16 cellular contexts compared by ENCODE assay signal in the genomic region with DNA sequence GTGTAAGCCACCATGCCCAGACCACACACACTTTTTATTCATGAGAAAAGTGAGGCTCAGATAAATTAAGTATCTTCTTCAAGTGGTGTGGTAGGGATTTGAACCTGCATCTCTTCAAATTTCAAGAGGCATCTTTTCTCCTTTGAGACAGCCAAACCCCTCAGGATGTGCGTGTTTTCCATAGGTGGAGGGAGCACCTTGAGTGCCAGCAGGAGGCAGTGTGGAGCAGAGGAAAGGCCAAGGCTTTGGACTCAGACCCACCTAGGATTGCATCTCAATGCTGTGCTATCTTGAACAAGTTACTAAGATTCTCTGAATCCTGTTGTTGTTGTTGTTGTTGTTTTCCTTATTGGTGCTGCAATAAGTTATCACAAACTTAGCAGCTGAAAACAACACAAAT. TPM values are rescaled to one million over a fixed set of nuclear protein-coding genes. Genes with fewer than 3 reads are reported as not detected.
DNase-seq lines count a peak whose midpoint lies in the region; ATAC-seq and TF ChIP-seq lines count a peak whose summit lies in the region.
"Had no signal": no experiment of that assay in that cellular context is flagged by ENCODE, and none has a peak within 500 bp of the region (broad histone marks: within the 10 kb centered on the region; RNA-seq: fewer than 3 reads in every experiment).

No MANE protein-coding gene starts in this region.

- DNase-seq in DND-41 (peak; percentile 19), GM23338 (ENCODE audit: low spot score) (peak; percentile 51), kidney epithelial cell (ENCODE audit: low read depth) (no peak), T-cell (no peak), hepatocyte (ENCODE audit: low spot score) (no peak)
- DNase-seq: activated CD8-positive, alpha-beta memory T cell treated with anti-CD3 and anti-CD28 coated beads, Interleukin-2, amount 10 ng/mL, durations not matched to agents 7 days and 5 days; activated naive CD8-positive, alpha-beta T cell treated with anti-CD3 and anti-CD28 coated beads, Interleukin-2, amount 10 ng/mL, durations not matched to agents 7 days and 5 days; foreskin melanocyte; NCI-H2081 treated with DMSO at 0.1 percent for 48 hours; nephron progenitor cell; T-helper 17 cell; tibial artery had no signal

- H3K27ac ChIP-seq in DND-41 (ENCODE audit: low read length) (no peak overlapping the region), GM23338 (ENCODE audit: low read depth) (no peak overlapping the region), hepatocyte (no peak overlapping the region)
- H3K27ac ChIP-seq: coronary artery, tibial artery had no signal

- H3K27me3 Mint-ChIP-seq in GM23338 (ENCODE audit: insufficient read depth, low read depth, poor library complexity), result peaks cover 11% of the 10 kb centered on the region
- H3K27me3 Mint-ChIP-seq in T-cell, result peaks cover 0 to 2% of the 10 kb centered on the region in 2 donors
- H3K27me3 Mint-ChIP-seq: activated CD8-positive, alpha-beta memory T cell treated with anti-CD3 and anti-CD28 coated beads, Interleukin-2, amount 10 ng/mL, durations not matched to agents 7 days and 5 days; activated naive CD8-positive, alpha-beta T cell treated with anti-CD3 and anti-CD28 coated beads, Interleukin-2, amount 10 ng/mL, durations not matched to agents 7 days and 5 days had no signal

- H3K4me1 Mint-ChIP-seq in GM23338, result peaks cover 11% of the 10 kb centered on the region
- H3K4me1 Mint-ChIP-seq in T-cell, result no peaks in the 10 kb centered on the region
- H3K4me1 Mint-ChIP-seq: activated CD8-positive, alpha-beta memory T cell treated with anti-CD3 and anti-CD28 coated beads, Interleukin-2, amount 10 ng/mL, durations not matched to agents 7 days and 5 days; activated naive CD8-positive, alpha-beta T cell treated with anti-CD3 and anti-CD28 coated beads, Interleukin-2, amount 10 ng/mL, durations not matched to agents 7 days and 5 days; IgD-negative memory B cell; T-helper 17 cell had no signal

- no peaks in the 10 kb centered on the region for H3F3A ChIP-seq in GM23338 (replicated peaks; ENCODE audit: low read depth)

- no peaks in the 10 kb centered on the region for H3K36me3 Mint-ChIP-seq in GM23338 (ENCODE audit: low read depth)
- no peaks in the 10 kb centered on the region for H3K36me3 Mint-ChIP-seq in T-cell
- H3K36me3 Mint-ChIP-seq: activated CD8-positive, alpha-beta memory T cell treated with anti-CD3 and anti-CD28 coated beads, Interleukin-2, amount 10 ng/mL, durations not matched to agents 7 days and 5 days; activated naive CD8-positive, alpha-beta T cell treated with anti-CD3 and anti-CD28 coated beads, Interleukin-2, amount 10 ng/mL, durations not matched to agents 7 days and 5 days; IgD-negative memory B cell had no signal

- no peak overlapping the region for H2AFZ ChIP-seq in DND-41 (ENCODE audit: low read depth, low read length)
- H2AFZ ChIP-seq in GM23338, result no peak overlapping the region
- no peak overlapping the region for H2AFZ ChIP-seq in hepatocyte

- TF ChIP-seq CTCF in DND-41 (IDR thresholded peaks at IDR 0.05; ENCODE audit: borderline replicate concordance, extremely low read depth, low read length, poor library complexity, severe bottlenecking) (peak; percentile 65), GM23338 (conservative IDR thresholded peaks at IDR 0.05; ENCODE audit: low read depth in 2 of 2) (peak; percentile 74 to 79), WI38 (IDR thresholded peaks at IDR 0.05; ENCODE audit: low read depth, low read length) (0 out of 2 replicates have a peak, but pooled peaks have one; percentile 21), kidney epithelial cell (IDR thresholded peaks at IDR 0.05; ENCODE audit: insufficient read depth, low read length, poor library complexity, severe bottlenecking) (peak; percentile 17), hepatocyte (IDR thresholded peaks at IDR 0.05; ENCODE audit: poor library complexity) (no peak)

- WGBS in hepatocyte (ENCODE audit: low lambda C conversion rate, missing lambda C conversion rate), result 95% methylated on average over 1 of the region's 1 CpG

- H4K20me1 ChIP-seq in DND-41 (ENCODE audit: insufficient read depth, low read length), result no peaks in the 10 kb centered on the region; the same call in 1 of the 2 replicates
- H4K20me1 ChIP-seq in GM23338 (replicated peaks; ENCODE audit: insufficient read depth), result no peaks in the 10 kb centered on the region
- H4K20me1 ChIP-seq in hepatocyte (ENCODE audit: insufficient read depth, poor library complexity, severe bottlenecking), result no peaks in the 10 kb centered on the region

- no peak overlapping the region for H3K27ac Mint-ChIP-seq in GM23338
- H3K27ac Mint-ChIP-seq in T-cell, result no peak overlapping the region
- H3K27ac Mint-ChIP-seq: activated CD8-positive, alpha-beta memory T cell treated with anti-CD3 and anti-CD28 coated beads, Interleukin-2, amount 10 ng/mL, durations not matched to agents 7 days and 5 days; activated naive CD8-positive, alpha-beta T cell treated with anti-CD3 and anti-CD28 coated beads, Interleukin-2, amount 10 ng/mL, durations not matched to agents 7 days and 5 days; IgD-negative memory B cell; nephron progenitor cell had no signal

- CTCF ChIA-PET in T-cell (lab: Charles Lee), result no interaction called here

- ATAC-seq in DND-41 (ENCODE audit: insufficient read depth, low read depth), result no peak
- no peak for ATAC-seq in GM23338
- ATAC-seq in HG02852 (IDR thresholded peaks at IDR 0.05; ENCODE audit: unreplicated experiment), result no peak
- no peak for ATAC-seq in T-cell (replicated peaks in 1 of 4)
- ATAC-seq: activated CD8-positive, alpha-beta memory T cell treated with anti-CD3 and anti-CD28 coated beads, Interleukin-2, amount 10 ng/mL, durations not matched to agents 7 days and 5 days; T-helper 17 cell had no signal

- H3K9me3 ChIP-seq in DND-41 (ENCODE audit: insufficient read depth, low read length, severe bottlenecking) (no peaks in the 10 kb centered on the region), hepatocyte (ENCODE audit: low read depth) (no peaks in the 10 kb centered on the region)

- H3K79me2 ChIP-seq in DND-41 (ENCODE audit: insufficient read depth, low read length), result no peaks in the 10 kb centered on the region
- no peaks in the 10 kb centered on the region for H3K79me2 ChIP-seq in GM23338 (replicated peaks; ENCODE audit: insufficient read depth)
- H3K79me2 ChIP-seq in hepatocyte, result no peaks in the 10 kb centered on the region

- H3K9me2 ChIP-seq in GM23338 (ENCODE audit: insufficient read depth) (no peaks in the 10 kb centered on the region), hepatocyte (replicated peaks; ENCODE audit: insufficient read depth) (no peaks in the 10 kb centered on the region)

- no peak overlapping the region for H3K4me3 ChIP-seq in DND-41 (ENCODE audit: low read depth in 1 of 2, low read length in 2 of 2)
- H3K4me3 ChIP-seq in GM23338, result no peak overlapping the region
- H3K4me3 ChIP-seq in WI38 (ENCODE audit: low read depth, low read length), result no peak overlapping the region
- H3K4me3 ChIP-seq in kidney epithelial cell (ENCODE audit: low read depth, low read length), result no peak overlapping the region
- H3K4me3 ChIP-seq in hepatocyte, result no peak overlapping the region
- H3K4me3 ChIP-seq: coronary artery, tibial artery had no signal

- POLR2A ChIA-PET in T-cell (lab: Charles Lee), result no interaction called here

- H3K4me2 ChIP-seq in DND-41 (ENCODE audit: insufficient read depth, low read length), result no peak overlapping the region
- no peak overlapping the region for H3K4me2 ChIP-seq in GM23338
- no peak overlapping the region for H3K4me2 ChIP-seq in hepatocyte

- no peaks in the 10 kb centered on the region for H3K4me1 ChIP-seq in DND-41 (ENCODE audit: insufficient read depth, low read length)
- peaks cover 11% of the 10 kb centered on the region for H3K4me1 ChIP-seq in GM23338 (ENCODE audit: insufficient read depth)
- no peaks in the 10 kb centered on the region for H3K4me1 ChIP-seq in hepatocyte (ENCODE audit: insufficient read depth)

- H3K36me3 ChIP-seq in DND-41 (ENCODE audit: insufficient read depth, low read length), result no peaks in the 10 kb centered on the region
- no peaks in the 10 kb centered on the region for H3K36me3 ChIP-seq in GM23338 (ENCODE audit: insufficient read depth)
- H3K36me3 ChIP-seq in kidney epithelial cell (ENCODE audit: control insufficient read depth, insufficient read depth, low read length), result no peaks in the 10 kb centered on the region
- H3K36me3 ChIP-seq in hepatocyte (replicated peaks; ENCODE audit: insufficient read depth, low read depth), result no peaks in the 10 kb centered on the region
- H3K36me3 ChIP-seq: tibial artery had no signal

- H3K4me3 Mint-ChIP-seq in GM23338 (no peak overlapping the region), T-cell (no peak overlapping the region)
- H3K4me3 Mint-ChIP-seq: activated CD8-positive, alpha-beta memory T cell treated with anti-CD3 and anti-CD28 coated beads, Interleukin-2, amount 10 ng/mL, durations not matched to agents 7 days and 5 days; activated naive CD8-positive, alpha-beta T cell treated with anti-CD3 and anti-CD28 coated beads, Interleukin-2, amount 10 ng/mL, durations not matched to agents 7 days and 5 days; IgD-negative memory B cell; nephron progenitor cell; T-helper 17 cell had no signal

- H3K27me3 ChIP-seq in DND-41 (ENCODE audit: insufficient read depth, low read length, poor library complexity) (no peaks in the 10 kb centered on the region), GM23338 (ENCODE audit: insufficient read depth) (no peaks in the 10 kb centered on the region), kidney epithelial cell (ENCODE audit: control insufficient read depth, insufficient read depth, low read length) (peaks cover 3% of the 10 kb centered on the region), hepatocyte (no peaks in the 10 kb centered on the region)

- peaks cover 10% of the 10 kb centered on the region for H3K9me3 Mint-ChIP-seq in GM23338
- H3K9me3 Mint-ChIP-seq in T-cell, result peaks cover 0 to 10% (median 0%) of the 10 kb centered on the region in 3 donors

- no peak overlapping the region for H3K9ac ChIP-seq in DND-41 (ENCODE audit: low read depth, low read length)

TF ChIP-seq in GM23338, 12 proteins besides CTCF, POLR2A, EP300 and RAD21 (continues in another document):
- TF ChIP-seq, protein P1, sequence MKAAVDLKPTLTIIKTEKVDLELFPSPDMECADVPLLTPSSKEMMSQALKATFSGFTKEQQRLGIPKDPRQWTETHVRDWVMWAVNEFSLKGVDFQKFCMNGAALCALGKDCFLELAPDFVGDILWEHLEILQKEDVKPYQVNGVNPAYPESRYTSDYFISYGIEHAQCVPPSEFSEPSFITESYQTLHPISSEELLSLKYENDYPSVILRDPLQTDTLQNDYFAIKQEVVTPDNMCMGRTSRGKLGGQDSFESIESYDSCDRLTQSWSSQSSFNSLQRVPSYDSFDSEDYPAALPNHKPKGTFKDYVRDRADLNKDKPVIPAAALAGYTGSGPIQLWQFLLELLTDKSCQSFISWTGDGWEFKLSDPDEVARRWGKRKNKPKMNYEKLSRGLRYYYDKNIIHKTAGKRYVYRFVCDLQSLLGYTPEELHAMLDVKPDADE (IDR thresholded peaks at IDR 0.05), result no peak
- TF ChIP-seq ZNF331 (CRISPR knock-in tag; IDR thresholded peaks at IDR 0.05; ENCODE audit: low read depth) (no peak), EZH2 (IDR thresholded peaks at IDR 0.05; ENCODE audit: low read depth, unreplicated experiment) (no peak)

RNA-seq across cellular contexts. Expression of a gene that starts 40.2 kb away (rescaled TPM):
- not detected in 2 replicates for total RNA-seq in GM23338 (2014; rRNA removed; shearing (Covaris generic))
- polyA plus RNA-seq in GM23338 (2016; fragmentation: Nextera tagmentation; extraction: Ambion mirVana) (0.75 and 1.3 TPM in 2 replicates), hepatocyte (1.2 and 2.1 TPM in 2 replicates)
- total RNA-seq in kidney epithelial cell (not detected in 2 replicates), T-cell (not detected), hepatocyte (0.23 and 0.60 TPM in 2 replicates)
- total RNA-seq: activated CD8-positive, alpha-beta memory T cell treated with anti-CD3 and anti-CD28 coated beads, Interleukin-2, amount 10 ng/mL, durations not matched to agents 7 days and 5 days; activated naive CD8-positive, alpha-beta T cell treated with anti-CD3 and anti-CD28 coated beads, Interleukin-2, amount 10 ng/mL, durations not matched to agents 7 days and 5 days; T-helper 17 cell had no signal
- polyA plus RNA-seq: IgD-negative memory B cell had no signal

Comparison
In these comparisons a context has a peak if more than half of its experiments do, and no peak if none do; other contexts are left out.
1. DNase-seq: peak in DND-41 (single experiment) and GM23338 (single experiment); none in kidney epithelial cell (single experiment), T-cell (0 of 34) and hepatocyte (single experiment).